ENCODE assay signal across 1 cellular context in genomic region chr13:23557043-23557442, GRCh38.
TF ChIP-seq lines count a peak whose summit lies in the region.

No MANE protein-coding gene starts in this region.

TF ChIP-seq in HepG2, 621 proteins besides CTCF, POLR2A, EP300 and RAD21 (continued from another document):
- TF ChIP-seq ZNF646 (CRISPR knock-in tag; IDR thresholded peaks at IDR 0.05) (peak; percentile 4; the same call in 1 of the 2 replicates), ZNF576 (CRISPR knock-in tag; IDR thresholded peaks at IDR 0.05) (no peak), NBN (conservative IDR thresholded peaks at IDR 0.05) (0 out of 2 replicates have a peak, but pooled peaks have one; percentile 80)
